In genomic region chr6:141783595-141783994, GRCh38 we compare ENCODE assay signal across 23 cellular contexts.
"Had no signal": no experiment of that assay in that cellular context is flagged by ENCODE, and none has a peak within 500 bp of the region (broad histone marks: within the 10 kb centered on the region; RNA-seq: fewer than 3 reads in every experiment).

No MANE protein-coding gene starts in this region.

- DNase-seq: cortex of kidney; effector memory CD8-positive, alpha-beta T cell; erythroblast; esophagus squamous epithelium; kidney; mesenchymal stem cell; midbrain; naive thymus-derived CD4-positive, alpha-beta T cell; nephron progenitor cell; nucleus accumbens; sigmoid colon; stimulated activated CD4-positive, alpha-beta T cell treated with anti-CD3 and anti-CD28 coated beads, Interleukin-2, amount 100 ng/mL, for 24 hours; stimulated activated CD4-positive, alpha-beta T cell treated with anti-CD3 and anti-CD28 coated beads, Interleukin-4, amount 100 ng/mL, for 24 hours; stimulated activated naive CD8-positive, alpha-beta T cell treated with anti-CD3 and anti-CD28 coated beads, Interleukin-15, Interleukin-2, amounts not matched to agents 100 U/mL and 50 U/mL, for 24 hours; substantia nigra; transverse colon; upper lobe of right lung; uterus had no signal

- H3K4me1 ChIP-seq: esophagus squamous epithelium, prostate gland, sigmoid colon, transverse colon, upper lobe of right lung, uterus had no signal

- H3K27me3 Mint-ChIP-seq: effector memory CD8-positive, alpha-beta T cell had no signal

- H3K27ac Mint-ChIP-seq: effector memory CD8-positive, alpha-beta T cell; naive thymus-derived CD4-positive, alpha-beta T cell; nephron progenitor cell; stimulated activated effector memory CD8-positive, alpha-beta T cell treated with anti-CD3 and anti-CD28 coated beads, Interleukin-12 subunit alpha, Interleukin-12 subunit beta, amount 100 ng/mL, for 72 hours had no signal

- H3K4me3 ChIP-seq: cardiac muscle cell, esophagus squamous epithelium, hepatocyte, prostate gland, sigmoid colon, transverse colon, upper lobe of right lung, uterus had no signal

- H3K27ac ChIP-seq: cardiac muscle cell, esophagus squamous epithelium, hepatocyte, prostate gland, sigmoid colon, transverse colon, upper lobe of right lung, uterus had no signal

- H2AFZ ChIP-seq: hepatocyte had no signal

- H3K4me1 Mint-ChIP-seq: nephron progenitor cell; stimulated activated effector memory CD8-positive, alpha-beta T cell treated with anti-CD3 and anti-CD28 coated beads, Interleukin-12 subunit alpha, Interleukin-12 subunit beta, amount 100 ng/mL, for 72 hours had no signal

- H3K36me3 ChIP-seq: cardiac muscle cell, esophagus squamous epithelium, prostate gland, sigmoid colon, transverse colon, upper lobe of right lung, uterus had no signal

- H3K36me3 Mint-ChIP-seq: naive thymus-derived CD4-positive, alpha-beta T cell; stimulated activated effector memory CD8-positive, alpha-beta T cell treated with anti-CD3 and anti-CD28 coated beads, Interleukin-12 subunit alpha, Interleukin-12 subunit beta, amount 100 ng/mL, for 72 hours had no signal

- H3K79me2 ChIP-seq: hepatocyte had no signal

- H3K27me3 ChIP-seq: cardiac muscle cell, esophagus squamous epithelium, hepatocyte, sigmoid colon, transverse colon, upper lobe of right lung, uterus had no signal

- H3K9me3 Mint-ChIP-seq: effector memory CD8-positive, alpha-beta T cell; nephron progenitor cell; stimulated activated effector memory CD8-positive, alpha-beta T cell treated with anti-CD3 and anti-CD28 coated beads, Interleukin-12 subunit alpha, Interleukin-12 subunit beta, amount 100 ng/mL, for 72 hours had no signal

- H3K4me2 ChIP-seq: hepatocyte had no signal

- H3K4me3 Mint-ChIP-seq: effector memory CD8-positive, alpha-beta T cell; naive thymus-derived CD4-positive, alpha-beta T cell; nephron progenitor cell; stimulated activated effector memory CD8-positive, alpha-beta T cell treated with anti-CD3 and anti-CD28 coated beads, Interleukin-12 subunit alpha, Interleukin-12 subunit beta, amount 100 ng/mL, for 72 hours had no signal

- H3K9me3 ChIP-seq: esophagus squamous epithelium, prostate gland, sigmoid colon, upper lobe of right lung, uterus had no signal

- ATAC-seq: effector memory CD8-positive, alpha-beta T cell; naive thymus-derived CD4-positive, alpha-beta T cell; stimulated activated effector memory CD8-positive, alpha-beta T cell treated with anti-CD3 and anti-CD28 coated beads, Interleukin-12 subunit alpha, Interleukin-12 subunit beta, amount 100 ng/mL, for 72 hours; stimulated activated naive CD8-positive, alpha-beta T cell treated with anti-CD3 and anti-CD28 coated beads, Interleukin-15, Interleukin-2, amounts not matched to agents 100 U/mL and 50 U/mL, for 24 hours; upper lobe of right lung had no signal

- FAIRE-seq: endometrium, kidney had no signal
